Comparison of ENCODE assay signal across 8 cellular contexts in the genomic region with DNA sequence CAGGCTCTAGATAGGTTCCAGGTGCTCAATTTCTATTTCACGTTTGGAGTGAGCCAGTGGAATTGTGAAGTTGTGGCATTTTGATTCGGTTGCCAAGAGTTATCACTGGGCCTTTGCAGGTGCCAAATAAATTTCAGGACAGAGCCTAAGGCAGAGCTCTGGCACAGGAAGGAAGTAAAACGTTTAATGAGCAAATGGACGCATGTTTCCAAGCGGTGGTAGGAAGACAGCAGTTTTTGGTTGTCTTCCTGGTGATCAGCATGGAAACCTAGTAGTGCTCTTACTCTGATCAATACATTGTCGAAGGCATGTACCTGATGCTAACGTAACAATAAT. TPM values are rescaled to one million over a fixed set of nuclear protein-coding genes. Genes with fewer than 3 reads are reported as not detected.
A peak's percentile ranks its signal among the peaks of the same experiment; 100 is the strongest.
DNase-seq lines count a peak whose midpoint lies in the region; ATAC-seq and TF ChIP-seq lines count a peak whose summit lies in the region.

No MANE protein-coding gene starts in this region.

- no peaks in the 10 kb centered on the region for H3K27me3 Mint-ChIP-seq in T-helper 17 cell

- peak; percentile 1 for ATAC-seq in GM18907 (IDR thresholded peaks at IDR 0.05; ENCODE audit: unreplicated experiment)
- ATAC-seq in T-helper 17 cell = no peak
- ATAC-seq in gastroesophageal sphincter = peak; percentile 10
- no peak for ATAC-seq in GM21447 (IDR thresholded peaks at IDR 0.05; ENCODE audit: unreplicated experiment)
- no peak for ATAC-seq in HG03432 (IDR thresholded peaks at IDR 0.05; ENCODE audit: unreplicated experiment)

- TF ChIP-seq CTCF in gastroesophageal sphincter (IDR thresholded peaks at IDR 0.05) (no peak), sigmoid colon (IDR thresholded peaks at IDR 0.05) (no peak)

- H3K4me1 ChIP-seq in gastroesophageal sphincter (peaks cover 0 to 85% (median 11%) of the 10 kb centered on the region in 3 donors), sigmoid colon (peaks cover 0 to 57% (median 29%) of the 10 kb centered on the region in 4 donors)

- peaks cover 31% of the 10 kb centered on the region for H3K36me3 Mint-ChIP-seq in T-helper 17 cell (ENCODE audit: low read depth)

- WGBS in gastroesophageal sphincter (ENCODE audit: low coverage in 1 of 2), 2 donors = 28 to 34% methylated on average over 7 of the region's 7 CpGs
- WGBS in sigmoid colon, 2 donors = 18 to 24% methylated on average over 7 of the region's 7 CpGs

- H3K4me3 Mint-ChIP-seq in T-helper 17 cell = peak overlapping the region; percentile 100

- DNase-seq in T-helper 17 cell (no peak), sigmoid colon (no peak), RKO (ENCODE audit: low spot score) (no peak), cerebellar cortex (ENCODE audit: low spot score) (no peak)

- TF ChIP-seq EP300 in gastroesophageal sphincter (IDR thresholded peaks at IDR 0.05) (no peak), sigmoid colon (IDR thresholded peaks at IDR 0.05) (no peak)

- H3K27me3 ChIP-seq in gastroesophageal sphincter (no peaks in the 10 kb centered on the region), sigmoid colon (no peaks in the 10 kb centered on the region)

- H3K36me3 ChIP-seq in gastroesophageal sphincter (no peaks in the 10 kb centered on the region), sigmoid colon (no peaks in the 10 kb centered on the region)

- intact Hi-C loops in sigmoid colon (cut with DNase I) = loop anchor here (2.0 kb wide), 1 partner anchor 29 kb away; a partner anchor contains a TSS

- H3K4me3 ChIP-seq in gastroesophageal sphincter (peak overlapping the region; percentile 67 to 71), sigmoid colon (peak overlapping the region; percentile 56 to 73 (median 64))

- H3K27ac Mint-ChIP-seq in T-helper 17 cell = peak overlapping the region; percentile 100

- H3K9me3 ChIP-seq in T-helper 17 cell (ENCODE audit: control insufficient read depth, low read length, poor library complexity, severe bottlenecking) (no peaks in the 10 kb centered on the region), gastroesophageal sphincter (no peaks in the 10 kb centered on the region), sigmoid colon (no peaks in the 10 kb centered on the region)

- TF ChIP-seq POLR2A in gastroesophageal sphincter (IDR thresholded peaks at IDR 0.05) (no peak), sigmoid colon (IDR thresholded peaks at IDR 0.05) (no peak)

- H3K27ac ChIP-seq in gastroesophageal sphincter (peak overlapping the region; percentile 45 to 91 (median 83)), sigmoid colon (peak overlapping the region; percentile 78 to 85 (median 83))

- peaks cover 58% of the 10 kb centered on the region for H3K4me1 Mint-ChIP-seq in T-helper 17 cell

RNA-seq across cellular contexts. Expression of a gene that starts 0.5 kb away (rescaled TPM):
- total RNA-seq in T-helper 17 cell = 100 to 1,000 TPM; 117 to 139 TPM
- 10 to 100 TPM; 10.6 to 19.0 (median 14.0) TPM for total RNA-seq in gastroesophageal sphincter
- 10 to 100 TPM in 3 of 4 donors, 1 to 10 TPM in 1; 9.1 to 18.4 (median 13.2) TPM for total RNA-seq in sigmoid colon
- 10 to 100 TPM; 18.6 to 92.6 (median 84.8) TPM for polyA plus RNA-seq in sigmoid colon

RNA-seq across cellular contexts. Expression of a gene that starts 29.3 kb away (rescaled TPM):
- total RNA-seq in T-helper 17 cell = 10 to 100 TPM; 76.6 to 77.9 TPM
- total RNA-seq in gastroesophageal sphincter = 10 to 100 TPM; 22.4 to 58.2 (median 34.0) TPM
- total RNA-seq in sigmoid colon = 10 to 100 TPM; 32.7 to 56.0 (median 53.2) TPM
- 10 to 100 TPM; 24.7 to 41.4 (median 40.9) TPM for polyA plus RNA-seq in sigmoid colon

Comparison
In these comparisons a context has a peak if more than half of its experiments do, and no peak if none do; other contexts are left out.
1. ATAC-seq: peak in GM18907 (single experiment) and gastroesophageal sphincter (single experiment); none in T-helper 17 cell (single experiment), GM21447 (single experiment) and HG03432 (single experiment).
2. RNA of a gene that starts 0.5 kb away (total RNA-seq): 117 to 139 TPM in T-helper 17 cell; 9.1 to 18.4 TPM in sigmoid colon and 10.6 to 19.0 TPM in gastroesophageal sphincter; every median in the first group is over 4 times any median in the second.